ENCODE assay signal across 1 cellular context in the genomic region with DNA sequence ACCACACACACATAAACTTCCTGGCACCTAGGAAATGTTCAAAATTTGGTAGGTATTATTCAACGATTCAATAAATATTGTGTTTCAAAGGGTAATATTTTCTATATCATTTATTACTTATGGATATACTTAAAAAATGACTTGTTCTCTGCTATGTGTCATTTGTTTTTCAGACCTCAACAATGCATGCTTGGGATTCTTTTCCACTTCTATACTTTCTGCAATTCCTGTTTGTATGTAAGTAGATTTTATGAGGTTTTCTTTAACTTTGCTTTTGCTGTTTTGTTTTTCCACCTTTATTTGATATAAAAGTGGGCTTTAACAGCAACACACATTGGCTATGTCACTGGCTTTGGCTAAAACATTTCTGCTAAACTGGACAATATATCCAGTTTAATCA.
TF ChIP-seq lines count a peak whose summit lies in the region.

No MANE protein-coding gene starts in this region.

TF ChIP-seq in endothelial cell of umbilical vein, 7 proteins besides CTCF, POLR2A, EP300 and RAD21:
- TF ChIP-seq GATA2 (IDR thresholded peaks at IDR 0.05; ENCODE audit: insufficient read depth, insufficient read length, low read depth, low read length): no peak
